8 cellular contexts compared by ENCODE assay signal in the genomic region with DNA sequence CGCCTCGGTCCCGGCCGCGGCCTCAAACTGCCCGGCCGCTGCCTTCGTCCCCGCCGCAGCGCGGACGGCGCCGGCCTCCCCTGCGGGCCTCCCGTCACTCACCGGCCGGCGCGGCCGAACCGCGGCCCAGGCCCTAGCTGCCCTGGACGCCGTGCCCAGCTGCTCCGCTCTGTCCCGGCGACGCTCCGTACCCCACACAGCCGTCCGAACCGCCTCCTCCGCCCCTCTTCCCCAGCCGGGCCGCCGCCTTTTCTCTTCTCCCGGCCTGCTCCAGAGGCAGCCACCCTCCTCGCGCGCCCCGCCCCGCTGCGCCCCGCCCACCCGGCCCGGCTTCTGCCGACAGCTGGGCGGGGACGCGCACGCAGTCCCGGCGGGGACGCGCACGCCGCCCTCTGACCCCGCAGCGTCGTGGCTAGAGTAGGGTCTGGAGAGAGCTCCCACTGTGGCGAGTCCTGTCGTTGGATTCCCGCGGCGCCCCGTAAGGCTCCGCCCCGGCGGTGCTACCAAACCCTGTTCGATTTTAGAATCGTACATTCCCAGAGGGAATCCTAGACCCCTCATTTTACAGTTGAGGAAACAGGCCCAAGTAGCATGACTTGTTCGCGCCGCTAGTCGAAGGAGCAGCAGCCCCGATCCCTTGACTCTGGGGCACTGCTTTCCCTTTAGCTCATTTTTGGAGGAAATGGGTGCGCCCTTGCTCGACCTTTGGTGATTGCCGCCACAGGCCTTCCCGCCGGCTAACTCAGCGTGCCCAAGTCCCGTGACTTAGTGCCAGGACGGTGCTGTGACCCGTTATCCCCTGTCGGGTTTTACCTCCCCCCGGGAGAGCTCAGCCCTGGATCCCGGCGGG. TPM values are rescaled to one million over a fixed set of nuclear protein-coding genes. Genes with fewer than 3 reads are reported as not detected.
DNase-seq lines count a peak whose midpoint lies in the region; TF ChIP-seq lines count a peak whose summit lies in the region.

A gene with protein sequence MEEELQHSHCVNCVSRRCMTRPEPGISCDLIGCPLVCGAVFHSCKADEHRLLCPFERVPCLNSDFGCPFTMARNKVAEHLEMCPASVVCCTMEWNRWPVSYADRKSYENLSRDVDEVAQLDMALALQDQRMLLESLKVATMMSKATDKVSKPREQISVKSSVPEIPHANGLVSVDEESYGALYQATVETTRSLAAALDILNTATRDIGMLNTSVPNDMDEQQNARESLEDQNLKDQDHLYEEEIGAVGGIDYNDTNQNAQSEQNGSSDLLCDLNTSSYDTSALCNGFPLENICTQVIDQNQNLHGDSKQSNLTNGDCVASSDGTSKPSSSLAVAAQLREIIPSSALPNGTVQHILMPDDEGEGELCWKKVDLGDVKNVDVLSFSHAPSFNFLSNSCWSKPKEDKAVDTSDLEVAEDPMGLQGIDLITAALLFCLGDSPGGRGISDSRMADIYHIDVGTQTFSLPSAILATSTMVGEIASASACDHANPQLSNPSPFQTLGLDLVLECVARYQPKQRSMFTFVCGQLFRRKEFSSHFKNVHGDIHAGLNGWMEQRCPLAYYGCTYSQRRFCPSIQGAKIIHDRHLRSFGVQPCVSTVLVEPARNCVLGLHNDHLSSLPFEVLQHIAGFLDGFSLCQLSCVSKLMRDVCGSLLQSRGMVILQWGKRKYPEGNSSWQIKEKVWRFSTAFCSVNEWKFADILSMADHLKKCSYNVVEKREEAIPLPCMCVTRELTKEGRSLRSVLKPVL (minus strand): TSS at position 295 of the 850 bp plus-strand sequence. CDS start 8,390 bp downstream, outside the sequence.

- peak within 1 kb of the TSS; percentile 95 for H3K27ac Mint-ChIP-seq in neural progenitor cell

- peaks cover 2% of the 10 kb centered on the region for H3K9me3 Mint-ChIP-seq in neural progenitor cell

- peak; percentile 95 for DNase-seq in ELF-1 (ENCODE audit: low read depth, low spot score)
- DNase-seq in GOT3 (lab: John Stamatoyannopoulos, UW), result peak; percentile 75
- DNase-seq in LHCN-M2 (ENCODE audit: low read depth), result peak; percentile 92
- peak; percentile 87 for DNase-seq in RWPE1 (ENCODE audit: low spot score)
- peak; percentile 78 for DNase-seq in activated gamma-delta T cell (lab: John Stamatoyannopoulos, UW)
- peak; percentile 91 to 97 for DNase-seq in foreskin fibroblast
- DNase-seq in neural progenitor cell (ENCODE audit: low spot score), result peak; percentile 94
- DNase-seq in stromal cell of bone marrow (ENCODE audit: low read depth), result peak; percentile 77

- peaks cover 3% of the 10 kb centered on the region for H3K27me3 Mint-ChIP-seq in neural progenitor cell (ENCODE audit: insufficient read depth, low read depth)

- peaks cover 27% of the 10 kb centered on the region for H3K4me1 Mint-ChIP-seq in neural progenitor cell

- peaks cover 5% of the 10 kb centered on the region for H3K36me3 Mint-ChIP-seq in neural progenitor cell

- H3F3A ChIP-seq in neural progenitor cell (ENCODE audit: low read depth), result peaks cover 29% of the 10 kb centered on the region

- H3K4me3 ChIP-seq in foreskin fibroblast (ENCODE audit: low read depth in 1 of 2, low read length in 2 of 2) (peak within 1 kb of the TSS; percentile 74 to 93), neural progenitor cell (peak within 1 kb of the TSS; percentile 61)

- H3K4me2 ChIP-seq in neural progenitor cell, result peak within 1 kb of the TSS; percentile 83

- peak within 1 kb of the TSS; percentile 61 for H3K9ac ChIP-seq in neural progenitor cell

- POLR2A ChIA-PET in RWPE1 (lab: Yijun Ruan, JAX; ENCODE audit: low non-redundant PET), result interaction anchor here (0.7 to 2.6 kb wide), 2 partner anchors 79 to 1743 kb away, joined by 5 to 17 read pairs; a partner anchor contains a TSS

- H3K27me3 ChIP-seq in neural progenitor cell, result no peaks in the 10 kb centered on the region

- no peaks in the 10 kb centered on the region for H3K9me3 ChIP-seq in neural progenitor cell (ENCODE audit: low read depth)

- H3K27ac ChIP-seq in RWPE1, result peak within 1 kb of the TSS; percentile 92
- peak within 1 kb of the TSS; percentile 96 for H3K27ac ChIP-seq in neural progenitor cell

- TF ChIP-seq CTCF in RWPE1 (conservative IDR thresholded peaks at IDR 0.05; ENCODE audit: low read depth), result no peak
- no peak for TF ChIP-seq CTCF in foreskin fibroblast (IDR thresholded peaks at IDR 0.05; ENCODE audit: low read depth, low read length)
- TF ChIP-seq CTCF in neural progenitor cell (IDR thresholded peaks at IDR 0.05), result peak; percentile 15

- H3K4me3 Mint-ChIP-seq in neural progenitor cell, result peak within 1 kb of the TSS; percentile 95

- CTCF ChIA-PET in RWPE1 (lab: Yijun Ruan, JAX), result interaction anchor here (1.1 kb wide), 1 partner anchor 12 kb away, joined by 5 read pairs; no protein-coding TSS in a partner anchor

- H3K36me3 ChIP-seq in neural progenitor cell, result no peaks in the 10 kb centered on the region

- peak within 1 kb of the TSS; percentile 90 for H2AFZ ChIP-seq in neural progenitor cell (replicated peaks)

- peaks cover 37% of the 10 kb centered on the region for H4K20me1 ChIP-seq in neural progenitor cell (ENCODE audit: low read depth)

- H3K79me2 ChIP-seq in neural progenitor cell (ENCODE audit: low read depth), result peaks cover 56% of the 10 kb centered on the region

- H3K4me1 ChIP-seq in neural progenitor cell, result peaks cover 31% of the 10 kb centered on the region

RNA-seq across cellular contexts. Expression of the gene that starts here (rescaled TPM):
- total RNA-seq in LHCN-M2 (2014; rRNA removed), result 11.0 and 12.2 TPM in 2 replicates
- 2.9 TPM for polyA plus RNA-seq in LHCN-M2 (2012)
- 21.0 and 34.6 TPM in 2 replicates for total RNA-seq in neural progenitor cell (ENCODE audit: low replicate concordance)

Comparison
In these comparisons a context has a peak if more than half of its experiments do, and no peak if none do; other contexts are left out.
1. Peak in every context shown above with its lines: DNase-seq, H3K4me3 ChIP-seq and H3K27ac ChIP-seq.